22 cellular contexts compared by ENCODE assay signal in genomic region chr11:69697861-69698260, GRCh38. TPM values are rescaled to one million over a fixed set of nuclear protein-coding genes. Genes with fewer than 3 reads are reported as not detected.
"Had no signal": no experiment of that assay in that cellular context is flagged by ENCODE, and none has a peak within 500 bp of the region (broad histone marks: within the 10 kb centered on the region; RNA-seq: fewer than 3 reads in every experiment).

No MANE protein-coding gene starts in this region.

- H3K36me3 Mint-ChIP-seq: activated CD8-positive, alpha-beta memory T cell treated with anti-CD3 and anti-CD28 coated beads, Interleukin-2, amount 10 ng/mL, durations not matched to agents 7 days and 5 days; activated naive CD8-positive, alpha-beta T cell; brain had no signal

- H3K4me1 Mint-ChIP-seq: activated CD4-positive, alpha-beta T cell treated with anti-CD3 and anti-CD28 coated beads, Interleukin-2, amount 10 ng/mL, durations not matched to agents 24 days and 14 days; activated CD8-positive, alpha-beta memory T cell treated with anti-CD3 and anti-CD28 coated beads, Interleukin-2, amount 10 ng/mL, durations not matched to agents 7 days and 5 days; T-helper 17 cell had no signal

- H3K4me3 Mint-ChIP-seq: activated B cell treated with CpG ODN at 0.5 μM for 24 hours; activated CD4-positive, alpha-beta T cell treated with anti-CD3 and anti-CD28 coated beads, Interleukin-2, amount 10 ng/mL, durations not matched to agents 24 days and 14 days; activated CD8-positive, alpha-beta memory T cell treated with anti-CD3 and anti-CD28 coated beads, Interleukin-2, amount 10 ng/mL, durations not matched to agents 7 days and 5 days; activated naive CD4-positive, alpha-beta T cell treated with anti-CD3 and anti-CD28 coated beads for 36 hours; activated naive CD8-positive, alpha-beta T cell; activated T-cell treated with anti-CD3 and anti-CD28 coated beads, Interleukin-2, amount 50 U/mL, for 24 hours; activated T-helper 1 cell treated with anti-CD3 and anti-CD28 coated beads, Interleukin-12 subunit alpha, Interleukin-12 subunit beta, Interleukin-2, Interleukin-4 antibody, amounts not matched to agents 30 ng/mL and 10 ng/mL and 1 ng/mL, durations not matched to agents 14 hours and 24 hours and 36 hours; T-helper 17 cell had no signal

- DNase-seq: activated B cell treated with CpG ODN at 0.5 μM for 24 hours; activated CD4-positive, alpha-beta T cell treated with anti-CD3 and anti-CD28 coated beads for 1 hour; activated CD4-positive, alpha-beta T cell treated with anti-CD3 and anti-CD28 coated beads, Interleukin-2, amount 10 ng/mL, durations not matched to agents 24 days and 14 days; activated CD4-positive, alpha-beta T cell treated with anti-CD3 and anti-CD28 coated beads, Interleukin-2, amount 50 U/mL, for 48 hours; activated CD8-positive, alpha-beta memory T cell treated with anti-CD3 and anti-CD28 coated beads, Interleukin-2, amount 10 ng/mL, durations not matched to agents 7 days and 5 days; activated gamma-delta T cell; activated naive CD4-positive, alpha-beta T cell treated with anti-CD3 and anti-CD28 coated beads for 36 hours; activated T-cell treated with anti-CD3 and anti-CD28 coated beads, Interleukin-2, amount 50 U/mL, for 24 hours; amygdala; KG1; NCI-H1048; NCI-H187 treated with DMSO at 0.1 percent for 48 hours; NCI-H2081 treated with DMSO at 0.1 percent for 48 hours; NCI-H446; T-helper 17 cell; T-helper 9 cell had no signal

- ATAC-seq: activated CD8-positive, alpha-beta memory T cell treated with anti-CD3 and anti-CD28 coated beads, Interleukin-2, amount 10 ng/mL, durations not matched to agents 7 days and 5 days; T-helper 17 cell had no signal

- FAIRE-seq: astrocyte had no signal

- H3K27ac Mint-ChIP-seq: activated B cell treated with CpG ODN at 0.5 μM for 24 hours; activated CD4-positive, alpha-beta T cell treated with anti-CD3 and anti-CD28 coated beads, Interleukin-2, amount 10 ng/mL, durations not matched to agents 24 days and 14 days; activated CD8-positive, alpha-beta memory T cell treated with anti-CD3 and anti-CD28 coated beads, Interleukin-2, amount 10 ng/mL, durations not matched to agents 7 days and 5 days; activated naive CD4-positive, alpha-beta T cell treated with anti-CD3 and anti-CD28 coated beads for 36 hours; activated naive CD8-positive, alpha-beta T cell; activated T-cell treated with anti-CD3 and anti-CD28 coated beads, Interleukin-2, amount 50 U/mL, for 24 hours; activated T-helper 1 cell treated with anti-CD3 and anti-CD28 coated beads, Interleukin-12 subunit alpha, Interleukin-12 subunit beta, Interleukin-2, Interleukin-4 antibody, amounts not matched to agents 30 ng/mL and 10 ng/mL and 1 ng/mL, durations not matched to agents 14 hours and 24 hours and 36 hours; brain; T-helper 17 cell had no signal

- H3K9me3 Mint-ChIP-seq: activated B cell treated with CpG ODN at 0.5 μM for 24 hours; activated CD4-positive, alpha-beta T cell treated with anti-CD3 and anti-CD28 coated beads, Interleukin-2, amount 10 ng/mL, durations not matched to agents 24 days and 14 days; activated naive CD4-positive, alpha-beta T cell treated with anti-CD3 and anti-CD28 coated beads for 36 hours; activated T-cell treated with anti-CD3 and anti-CD28 coated beads, Interleukin-2, amount 50 U/mL, for 24 hours; activated T-helper 1 cell treated with anti-CD3 and anti-CD28 coated beads, Interleukin-12 subunit alpha, Interleukin-12 subunit beta, Interleukin-2, Interleukin-4 antibody, amounts not matched to agents 30 ng/mL and 10 ng/mL and 1 ng/mL, durations not matched to agents 14 hours and 24 hours and 36 hours had no signal

RNA-seq across cellular contexts. Expression of gene FGF19, which starts 6.0 kb away (rescaled TPM):
- total RNA-seq: activated B cell treated with CpG ODN at 0.5 μM for 24 hours; activated CD4-positive, alpha-beta T cell treated with anti-CD3 and anti-CD28 coated beads, Interleukin-2, amount 10 ng/mL, durations not matched to agents 24 days and 14 days; activated CD8-positive, alpha-beta memory T cell treated with anti-CD3 and anti-CD28 coated beads, Interleukin-2, amount 10 ng/mL, durations not matched to agents 7 days and 5 days; activated T-helper 1 cell treated with anti-CD3 and anti-CD28 coated beads, Interleukin-12 subunit alpha, Interleukin-12 subunit beta, Interleukin-2, Interleukin-4 antibody, amounts not matched to agents 30 ng/mL and 10 ng/mL and 1 ng/mL, durations not matched to agents 14 hours and 24 hours and 36 hours; astrocyte; M059J; PC-3; T-helper 17 cell had no signal
